Comparison of ENCODE assay signal across 8 cellular contexts in genomic region chr22:38398181-38398608, GRCh38. TPM values are rescaled to one million over a fixed set of nuclear protein-coding genes. Genes with fewer than 3 reads are reported as not detected.
DNase-seq lines count a peak whose midpoint lies in the region; ATAC-seq and TF ChIP-seq lines count a peak whose summit lies in the region.
"Not testable (repeated sequence)": the region's sequence is repeated elsewhere in the genome, so short reads cannot be mapped to it uniquely, and the experiment has no call there.

No MANE protein-coding gene starts in this region.

- H3K4me1 Mint-ChIP-seq in WTC11, result peaks cover 64% of the 10 kb centered on the region

- H3K79me2 ChIP-seq in hepatocyte, result peaks cover 46% of the 10 kb centered on the region
- H3K79me2 ChIP-seq in osteoblast (ENCODE audit: insufficient read depth, low read length), result not testable (repeated sequence)

- H3K4me2 ChIP-seq in hepatocyte (peak overlapping the region; percentile 91), osteoblast (ENCODE audit: insufficient read depth, low read length) (peak overlapping the region; percentile 85)

- intact Hi-C loops in uterus (cut with DNase I; ENCODE audit: low total_unique reads), result not testable (repeated sequence)

- not testable (repeated sequence) for H3K9me3 Mint-ChIP-seq in WTC11

- ATAC-seq in HG02798 (IDR thresholded peaks at IDR 0.05; ENCODE audit: poor library complexity, unreplicated experiment), result peak; percentile 34
- peak; percentile 10 for ATAC-seq in WTC11

- H3K4me3 ChIP-seq in GM12865 (ENCODE audit: low read depth, low read length) (peak overlapping the region; percentile 92), hepatocyte (peak overlapping the region; percentile 83), osteoblast (ENCODE audit: insufficient read depth, low read length) (peak overlapping the region; percentile 76), uterus (peak overlapping the region; percentile 92 to 96)

- CTCF ChIA-PET in WTC11 (lab: Charles Lee), result interaction anchor here (1.0 to 6.6 kb wide), 2 partner anchors 16 to 301 kb away, joined by 3 to 52 read pairs; no protein-coding TSS in a partner anchor

- H3K27ac Mint-ChIP-seq in WTC11, result not testable (repeated sequence)

- H3K9me2 ChIP-seq in hepatocyte (replicated peaks; ENCODE audit: insufficient read depth), result not testable (repeated sequence)

- DNase-seq in GM12865 (ENCODE audit: low read depth), result peak; percentile 69
- peak; percentile 13 for DNase-seq in NCI-H146 treated with DMSO at 0.1 percent for 48 hours (lab: John Stamatoyannopoulos, UW; ENCODE audit: unreplicated experiment)
- DNase-seq in WTC11 (ENCODE audit: low spot score), result peak; percentile 61
- peak in 19 of 61 donors; percentile 20 to 67 (median 40) for DNase-seq in caudate nucleus (lab: John Stamatoyannopoulos, UW)
- DNase-seq in hepatocyte (ENCODE audit: low spot score), result peak; percentile 90
- DNase-seq in osteoblast (ENCODE audit: insufficient read length, low spot score, missing footprints), result peak; percentile 90
- peak; percentile 59 to 70 for DNase-seq in uterus

- H3K4me3 Mint-ChIP-seq in WTC11, result peak overlapping the region; percentile 64

- TF ChIP-seq POLR2A in uterus (IDR thresholded peaks at IDR 0.05), result not testable (repeated sequence)

- 1% methylated on average over 13 of the region's 48 CpGs for whole genome bisulfite sequencing in hepatocyte (ENCODE audit: low lambda C conversion rate, missing lambda C conversion rate)

- H3K9me3 ChIP-seq in hepatocyte (ENCODE audit: low read depth); osteoblast (ENCODE audit: low read depth, low read length); uterus: not testable (repeated sequence)

- not testable (repeated sequence) for H3K27me3 Mint-ChIP-seq in WTC11 (ENCODE audit: low read depth)

- not testable (repeated sequence) for H3K36me3 ChIP-seq in hepatocyte (replicated peaks; ENCODE audit: insufficient read depth, low read depth); osteoblast (ENCODE audit: insufficient read depth, low read length); uterus

- POLR2A ChIA-PET in WTC11 (lab: Charles Lee), result interaction anchor here (0.5 to 1.0 kb wide), 2 partner anchors 34 to 80 kb away, joined by 3 to 4 read pairs; no protein-coding TSS in a partner anchor

- H3K36me3 Mint-ChIP-seq in WTC11, result not testable (repeated sequence)

- not testable (repeated sequence) for H3K27me3 ChIP-seq in hepatocyte, uterus
- peaks cover 27% of the 10 kb centered on the region for H3K27me3 ChIP-seq in osteoblast (ENCODE audit: insufficient read depth, low read length)

- peak overlapping the region; percentile 97 for H2AFZ ChIP-seq in hepatocyte
- H2AFZ ChIP-seq in osteoblast (ENCODE audit: low read length), result not testable (repeated sequence)

- not testable (repeated sequence) for H4K20me1 ChIP-seq in hepatocyte (ENCODE audit: insufficient read depth, poor library complexity, severe bottlenecking); osteoblast (ENCODE audit: insufficient read depth, low read length)

- TF ChIP-seq CTCF in GM12865 (IDR thresholded peaks at IDR 0.05; ENCODE audit: insufficient read depth, low read depth, low read length, missing control alignments); WTC11 (IDR thresholded peaks at IDR 0.05); hepatocyte (IDR thresholded peaks at IDR 0.05; ENCODE audit: poor library complexity); osteoblast (IDR thresholded peaks at IDR 0.05; ENCODE audit: extremely low read depth, low read depth, low read length): not testable (repeated sequence)
- TF ChIP-seq CTCF in uterus (IDR thresholded peaks at IDR 0.05), result peak in 1 of 4 experiments; percentile 3

- peaks cover 26% of the 10 kb centered on the region for H3K4me1 ChIP-seq in hepatocyte (ENCODE audit: insufficient read depth)
- H3K4me1 ChIP-seq in osteoblast (ENCODE audit: insufficient read depth, low read length); uterus: not testable (repeated sequence)

- H3K27ac ChIP-seq in caudate nucleus (ENCODE audit: low read depth, low read length) (peak overlapping the region; percentile 67), hepatocyte (peak overlapping the region; percentile 98), uterus (peak overlapping the region; percentile 92 to 96)
- not testable (repeated sequence) for H3K27ac ChIP-seq in osteoblast (ENCODE audit: low read depth, low read length)

RNA-seq across cellular contexts. Expression of gene KCNJ4, which starts 56.8 kb away (rescaled TPM):
- 3.1 to 3.3 TPM (median 3.2 TPM) in 3 replicates for total RNA-seq in WTC11 (2021)
- total RNA-seq in hepatocyte, result 0.24 and 0.50 TPM in 2 replicates
- polyA plus RNA-seq in hepatocyte, result 0.08 and 0.30 TPM in 2 replicates
- total RNA-seq in osteoblast, result not detected in 2 replicates
- total RNA-seq in uterus, result 1 to 10 TPM in 1 of 4 donors, under 1 TPM in 1, not detected in 2; 0.21 to 1.1 TPM
